Comparison of ENCODE assay signal across 17 cellular contexts in the genomic region with DNA sequence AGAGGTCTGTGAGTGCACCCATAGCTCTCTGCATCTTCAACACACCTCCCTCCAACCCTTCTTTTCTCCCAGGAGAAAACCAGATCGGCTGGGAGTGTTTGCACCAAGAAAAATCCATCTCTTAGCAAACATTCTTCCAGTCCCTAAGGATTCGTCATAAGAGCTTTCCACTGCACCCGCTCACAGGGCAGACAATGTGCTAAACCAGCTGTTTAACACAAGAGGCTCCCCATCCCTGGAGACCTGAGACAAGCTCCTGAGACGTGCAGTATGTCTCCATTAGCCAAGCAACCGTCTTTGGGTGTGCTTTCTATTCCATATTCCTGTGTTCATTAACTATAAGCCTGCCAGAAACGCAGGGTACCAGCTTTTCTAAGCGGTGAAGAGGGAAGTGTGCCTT.
DNase-seq lines count a peak whose midpoint lies in the region; ATAC-seq and TF ChIP-seq lines count a peak whose summit lies in the region.
"Had no signal": no experiment of that assay in that cellular context is flagged by ENCODE, and none has a peak within 500 bp of the region (broad histone marks: within the 10 kb centered on the region; RNA-seq: fewer than 3 reads in every experiment).

No MANE protein-coding gene starts in this region.

- TF ChIP-seq CTCF in VCaP (conservative IDR thresholded peaks at IDR 0.05) = no peak

- DNase-seq in DMS79 (lab: John Stamatoyannopoulos, UW) (peak; percentile 1), DMS79 treated with DMSO at 0.1 percent for 48 hours (lab: John Stamatoyannopoulos, UW) (no peak), NCI-H1436 (lab: John Stamatoyannopoulos, UW) (peak; percentile 73), NCI-H2171 (lab: John Stamatoyannopoulos, UW) (peak; percentile 90), T-helper 17 cell (no peak), amygdala (lab: John Stamatoyannopoulos, UW) (no peak)
- DNase-seq: AML-193; CD4-positive, CD25-positive, alpha-beta regulatory T cell; DMS 273 treated with DMSO at 0.1 percent for 48 hours; EL; GOT3; H9 had no signal

- no peaks in the 10 kb centered on the region for H3K4me1 Mint-ChIP-seq in T-helper 17 cell
- H3K4me1 Mint-ChIP-seq: CD4-positive, CD25-positive, alpha-beta regulatory T cell; H9 had no signal

- H3K9me3 ChIP-seq in T-helper 17 cell (ENCODE audit: control insufficient read depth, low read length, poor library complexity, severe bottlenecking) = no peaks in the 10 kb centered on the region
- H3K9me3 ChIP-seq: BLaER1 treated with 17β-estradiol and CSF1 and Interleukin-3, amounts not matched to agents 10 nM and 100 nM had no signal

- peak overlapping the region; percentile 6; the same call in 1 of the 2 replicates for H3K27ac ChIP-seq in VCaP
- H3K27ac ChIP-seq: 22Rv1; BLaER1 treated with 17β-estradiol and CSF1 and Interleukin-3, amounts not matched to agents 10 nM and 100 nM; HL-60 had no signal

- no peaks in the 10 kb centered on the region for H3K36me3 Mint-ChIP-seq in T-helper 17 cell (ENCODE audit: low read depth)
- H3K36me3 Mint-ChIP-seq: CD4-positive, CD25-positive, alpha-beta regulatory T cell had no signal

- ATAC-seq in T-helper 17 cell = no peak
- no peak for ATAC-seq in HG02759 (IDR thresholded peaks at IDR 0.05; ENCODE audit: unreplicated experiment)

- H3K27me3 Mint-ChIP-seq in T-helper 17 cell = no peaks in the 10 kb centered on the region
- H3K27me3 Mint-ChIP-seq: CD4-positive, CD25-positive, alpha-beta regulatory T cell had no signal

- no peak overlapping the region for H3K4me3 Mint-ChIP-seq in T-helper 17 cell
- H3K4me3 Mint-ChIP-seq: CD4-positive, CD25-positive, alpha-beta regulatory T cell; H9 had no signal

- no peak overlapping the region for H3K27ac Mint-ChIP-seq in T-helper 17 cell
- H3K27ac Mint-ChIP-seq: CD4-positive, CD25-positive, alpha-beta regulatory T cell had no signal

Comparison
In these comparisons a context has a peak if more than half of its experiments do, and no peak if none do; other contexts are left out.
1. DNase-seq: peak in DMS79 (single experiment), NCI-H1436 (single experiment) and NCI-H2171 (single experiment); none in DMS79 treated with DMSO at 0.1 percent for 48 hours (single experiment), T-helper 17 cell (0 of 3) and amygdala (0 of 56).